Comparison of ENCODE assay signal across 8 cellular contexts in genomic region chr11:45178890-45179663, GRCh38. TPM values are rescaled to one million over a fixed set of nuclear protein-coding genes. Genes with fewer than 3 reads are reported as not detected.
DNase-seq lines count a peak whose midpoint lies in the region; ATAC-seq and TF ChIP-seq lines count a peak whose summit lies in the region.

No MANE protein-coding gene starts in this region.

- H3K36me3 ChIP-seq in body of pancreas (replicated peaks in 1 of 2; ENCODE audit: insufficient read depth in 1 of 2, low read depth in 2 of 2) (no peaks in the 10 kb centered on the region), tibial nerve (peaks cover 0 to 21% (median 0%) of the 10 kb centered on the region in 3 donors)

- H3K4me3 ChIP-seq in body of pancreas (no peak overlapping the region), tibial nerve (no peak overlapping the region)

- ATAC-seq in body of pancreas = no peak
- ATAC-seq in HG03571 (IDR thresholded peaks at IDR 0.05; ENCODE audit: unreplicated experiment) = no peak
- ATAC-seq in HG03565 (IDR thresholded peaks at IDR 0.05; ENCODE audit: unreplicated experiment) = no peak

- H3K27ac ChIP-seq in body of pancreas (peak overlapping the region; percentile 86 to 92 (median 88)), tibial nerve (peak overlapping the region; percentile 84 to 92 (median 90))

- 69 to 70% methylated on average over 8 of the region's 8 CpGs for WGBS in body of pancreas, 2 donors
- WGBS in tibial nerve, 2 donors = 61 to 67% methylated on average over 8 of the region's 8 CpGs

- DNase-seq in NCI-H2196 (lab: John Stamatoyannopoulos, UW; ENCODE audit: unreplicated experiment) = peak; percentile 21
- no peak for DNase-seq in NCI-H2196 treated with DMSO at 0.1 percent for 48 hours (lab: John Stamatoyannopoulos, UW; ENCODE audit: unreplicated experiment)
- DNase-seq in body of pancreas = no peak
- peak; percentile 13 to 78 for DNase-seq in lung microvascular endothelial cell (ENCODE audit: low read depth in 2 of 2)
- no peak for DNase-seq in tibial nerve (ENCODE audit: low spot score in 2 of 2)
- DNase-seq in stimulated activated CD8-positive, alpha-beta memory T cell treated with anti-CD3 and anti-CD28 coated beads, Interleukin-4, amount 100 ng/mL, for 48 hours = no peak

- TF ChIP-seq CTCF in body of pancreas (IDR thresholded peaks at IDR 0.05) (no peak), tibial nerve (IDR thresholded peaks at IDR 0.05) (no peak)

- TF ChIP-seq POLR2A in body of pancreas (IDR thresholded peaks at IDR 0.05) (no peak), tibial nerve (IDR thresholded peaks at IDR 0.05) (no peak)

- no peak for TF ChIP-seq EP300 in tibial nerve (IDR thresholded peaks at IDR 0.05)

- H3K27me3 ChIP-seq in body of pancreas = no peaks in the 10 kb centered on the region
- no peaks in the 10 kb centered on the region for H3K27me3 ChIP-seq in tibial nerve

- intact Hi-C loops in body of pancreas (cut with DNase I) = no loop called here

- H3K4me1 ChIP-seq in body of pancreas (peaks cover 35% of the 10 kb centered on the region), tibial nerve (peaks cover 0 to 40% (median 8%) of the 10 kb centered on the region in 4 donors)

- no peaks in the 10 kb centered on the region for H3K9me3 ChIP-seq in body of pancreas
- H3K9me3 ChIP-seq in tibial nerve = no peaks in the 10 kb centered on the region

RNA-seq across cellular contexts. Expression of gene PRDM11, which starts 32.6 kb away (rescaled TPM):
- total RNA-seq in body of pancreas (1 to 10 TPM; 4.4 to 7.9 TPM), lung microvascular endothelial cell (4.4 and 7.9 TPM in 2 replicates), tibial nerve (10 to 100 TPM; 17.5 to 26.1 (median 25.8) TPM)

Comparison
In these comparisons a context has a peak if more than half of its experiments do, and no peak if none do; other contexts are left out.
1. DNase-seq: peak in NCI-H2196 (single experiment) and lung microvascular endothelial cell (2 of 2); none in NCI-H2196 treated with DMSO at 0.1 percent for 48 hours (single experiment), body of pancreas (0 of 4), tibial nerve (0 of 2) and stimulated activated CD8-positive, alpha-beta memory T cell treated with anti-CD3 and anti-CD28 coated beads, Interleukin-4, amount 100 ng/mL, for 48 hours (single experiment).